1 cellular context compared by ENCODE assay signal in the genomic region with DNA sequence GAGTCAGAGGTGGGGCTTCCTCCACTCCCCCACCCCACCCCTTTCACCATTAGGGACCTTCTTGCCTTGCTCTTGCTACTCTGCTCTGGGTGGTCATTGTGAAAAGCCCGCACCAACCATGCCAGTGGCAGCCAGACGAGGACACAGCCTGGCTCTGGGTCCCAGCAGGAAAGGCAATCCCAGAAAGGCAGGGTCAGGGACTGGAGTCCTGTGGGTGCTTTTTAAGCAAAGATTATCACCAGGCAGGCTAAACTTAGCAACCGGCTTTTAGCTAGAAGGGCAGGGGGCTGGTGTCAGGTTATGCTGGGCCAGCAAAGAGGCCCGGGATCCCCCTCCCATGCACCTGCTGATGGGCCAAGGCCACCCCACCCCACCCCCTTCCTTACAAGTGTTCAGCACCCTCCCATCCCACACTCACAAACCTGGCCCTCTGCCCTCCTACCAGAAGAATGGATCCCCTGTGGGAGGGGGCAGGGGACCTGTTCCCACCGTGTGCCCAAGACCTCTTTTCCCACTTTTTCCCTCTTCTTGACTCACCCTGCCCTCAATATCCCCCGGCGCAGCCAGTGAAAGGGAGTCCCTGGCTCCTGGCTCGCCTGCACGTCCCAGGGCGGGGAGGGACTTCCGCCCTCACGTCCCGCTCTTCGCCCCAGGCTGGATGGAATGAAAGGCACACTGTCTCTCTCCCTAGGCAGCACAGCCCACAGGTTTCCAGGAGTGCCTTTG.
A peak's percentile ranks its signal among the peaks of the same experiment; 100 is the strongest.
TF ChIP-seq lines count a peak whose summit lies in the region.

No MANE protein-coding gene starts in this region.

TF ChIP-seq in GM12878, 131 proteins besides CTCF, POLR2A, EP300 and RAD21:
- TF ChIP-seq NR2C2 (IDR thresholded peaks at IDR 0.05; ENCODE audit: borderline replicate concordance, control insufficient read depth, insufficient read length, low read depth) (no peak), SPI1 (IDR thresholded peaks at IDR 0.05; ENCODE audit: borderline replicate concordance, insufficient read depth, low read depth, low read length) (peak; percentile 54; the same call in 1 of the 2 replicates), POLR2AphosphoS2 (IDR thresholded peaks at IDR 0.05; ENCODE audit: low read depth, low read length) (peak; percentile 66; the same call in 1 of the 2 replicates), SIN3A (IDR thresholded peaks at IDR 0.05; ENCODE audit: low read depth, low read length) (peak; percentile 21; the same call in 1 of the 2 replicates), EZH2 (IDR thresholded peaks at IDR 0.05; ENCODE audit: borderline replicate concordance, control insufficient read depth, low read depth, low read length) (no peak), HDGF (IDR thresholded peaks at IDR 0.05) (0 out of 2 replicates have a peak, but pooled peaks have one; percentile 32), MXI1 (IDR thresholded peaks at IDR 0.05; ENCODE audit: low read depth, low read length) (no peak), PAX8 (IDR thresholded peaks at IDR 0.05) (no peak)
